In the genomic region with DNA sequence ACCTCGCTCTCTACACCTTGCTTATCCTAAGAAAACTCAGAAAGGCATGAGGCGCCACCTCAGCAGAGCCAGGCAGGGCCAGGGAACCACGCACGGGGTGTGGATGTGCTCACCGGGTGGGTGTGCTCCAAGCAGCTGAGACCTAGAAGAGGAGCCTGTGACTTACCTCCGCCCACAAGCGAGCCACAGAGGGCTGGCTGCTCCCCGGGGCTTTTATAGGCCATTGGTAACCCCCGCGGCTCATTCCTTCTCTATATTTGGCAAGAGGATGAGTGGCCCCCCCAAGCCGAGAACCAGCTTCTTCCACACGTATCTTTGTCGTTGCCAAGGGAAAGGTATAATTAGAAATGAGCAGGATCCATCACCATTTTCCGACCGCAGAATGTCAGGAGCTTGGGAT, we compare ENCODE assay signal across 22 cellular contexts.
"Had no signal": no experiment of that assay in that cellular context is flagged by ENCODE, and none has a peak within 500 bp of the region (broad histone marks: within the 10 kb centered on the region; RNA-seq: fewer than 3 reads in every experiment).

A gene (minus strand): TSS at position 187 of the 400 bp plus-strand sequence. CDS start 2,245 bp downstream, outside the sequence.

- H3K9me3 ChIP-seq: adrenal gland, esophagus muscularis mucosa, mucosa of descending colon, right atrium auricular region, stomach, upper lobe of right lung had no signal

- H3K4me1 ChIP-seq: adrenal gland, esophagus muscularis mucosa, right atrium auricular region, stomach, upper lobe of right lung had no signal

- H3K9me3 Mint-ChIP-seq: activated naive CD4-positive, alpha-beta T cell treated with anti-CD3 and anti-CD28 coated beads, Interleukin-2, amount 50 U/mL, for 72 hours; activated T-helper 1 cell treated with anti-CD3 and anti-CD28 coated beads, Interleukin-12 subunit alpha, Interleukin-12 subunit beta, Interleukin-2, Interleukin-4 antibody, amounts not matched to agents 30 ng/mL and 10 ng/mL and 1 ng/mL, durations not matched to agents 14 hours and 24 hours and 36 hours; dendritic cell treated with granulocyte-macrophage colony-stimulating factor and Interleukin-4, amounts not matched to agents 40 ng/mL and 50 ng/mL, for 4 days; natural killer cell had no signal

- H3K36me3 ChIP-seq: adrenal gland, right atrium auricular region, upper lobe of right lung had no signal

- DNase-seq: activated CD4-positive, alpha-beta T cell treated with anti-CD3 and anti-CD28 coated beads for 36 hours; activated CD4-positive, alpha-beta T cell treated with anti-CD3 and anti-CD28 coated beads, Interleukin-2, amount 50 U/mL, for 48 hours; activated gamma-delta T cell treated with Interleukin-2 at 50 U/mL for 16 hours; activated T-cell treated with anti-CD3 and anti-CD28 coated beads for 4 hours; effector CD8-positive, alpha-beta T cell; left ventricle myocardium superior; mucosa of descending colon; natural killer cell; occipital lobe; posterior cingulate gyrus; stimulated activated CD4-positive, alpha-beta T cell treated with anti-CD3 and anti-CD28 coated beads, Interleukin-4, amount 100 ng/mL, for 1 hour; stomach; upper lobe of right lung had no signal

- H3K4me3 ChIP-seq: adrenal gland, esophagus muscularis mucosa, mucosa of descending colon, right atrium auricular region, smooth muscle cell, stomach, upper lobe of right lung had no signal

- H3K27me3 ChIP-seq: adrenal gland, esophagus muscularis mucosa, right atrium auricular region, stomach, upper lobe of right lung had no signal

- H3K27ac Mint-ChIP-seq: activated CD4-positive, alpha-beta T cell treated with anti-CD3 and anti-CD28 coated beads for 36 hours; activated naive CD4-positive, alpha-beta T cell treated with anti-CD3 and anti-CD28 coated beads, Interleukin-2, amount 50 U/mL, for 72 hours; activated T-helper 1 cell treated with anti-CD3 and anti-CD28 coated beads, Interleukin-12 subunit alpha, Interleukin-12 subunit beta, Interleukin-2, Interleukin-4 antibody, amounts not matched to agents 30 ng/mL and 10 ng/mL and 1 ng/mL, durations not matched to agents 14 hours and 24 hours and 36 hours; dendritic cell treated with granulocyte-macrophage colony-stimulating factor and Interleukin-4, amounts not matched to agents 40 ng/mL and 50 ng/mL, for 4 days; natural killer cell had no signal

- H3K27me3 Mint-ChIP-seq: activated CD4-positive, alpha-beta T cell treated with anti-CD3 and anti-CD28 coated beads for 36 hours had no signal

- H3K27ac ChIP-seq: adrenal gland, esophagus muscularis mucosa, right atrium auricular region, stomach, upper lobe of right lung, VCaP had no signal

- ATAC-seq: activated CD4-positive, alpha-beta T cell treated with anti-CD3 and anti-CD28 coated beads for 36 hours; activated naive CD4-positive, alpha-beta T cell treated with anti-CD3 and anti-CD28 coated beads, Interleukin-2, amount 50 U/mL, for 72 hours; left ventricle myocardium superior; mucosa of descending colon; natural killer cell; SK-N-SH treated with all-trans-retinoic acid at 6 μM for 48 hours; upper lobe of right lung had no signal

- H3K4me2 ChIP-seq: smooth muscle cell had no signal

- H3K36me3 Mint-ChIP-seq: activated naive CD4-positive, alpha-beta T cell treated with anti-CD3 and anti-CD28 coated beads, Interleukin-2, amount 50 U/mL, for 72 hours had no signal

- H3K4me3 Mint-ChIP-seq: activated CD4-positive, alpha-beta T cell treated with anti-CD3 and anti-CD28 coated beads for 36 hours; activated T-helper 1 cell treated with anti-CD3 and anti-CD28 coated beads, Interleukin-12 subunit alpha, Interleukin-12 subunit beta, Interleukin-2, Interleukin-4 antibody, amounts not matched to agents 30 ng/mL and 10 ng/mL and 1 ng/mL, durations not matched to agents 14 hours and 24 hours and 36 hours; dendritic cell treated with granulocyte-macrophage colony-stimulating factor and Interleukin-4, amounts not matched to agents 40 ng/mL and 50 ng/mL, for 4 days; natural killer cell had no signal
